Comparison of ENCODE assay signal across 12 cellular contexts in the genomic region with DNA sequence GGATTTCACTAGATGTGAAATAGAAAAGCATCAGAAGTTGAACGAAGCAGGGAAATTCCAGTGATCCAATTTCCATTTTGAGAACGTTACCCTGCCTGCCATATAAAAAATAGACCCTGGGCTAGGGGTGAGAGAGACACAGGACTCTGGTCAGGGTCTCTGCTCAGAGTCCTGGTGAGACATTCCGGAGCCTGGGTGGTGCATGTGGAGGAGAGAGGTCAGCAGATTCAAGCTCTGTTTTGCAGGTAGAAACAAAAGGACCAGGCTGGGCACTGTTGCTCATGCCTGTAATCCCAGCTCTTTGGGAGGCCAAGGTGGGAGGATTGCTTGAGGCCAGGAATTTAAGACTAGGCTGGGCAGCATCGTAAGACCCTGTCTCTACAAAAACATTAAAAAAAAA. TPM values are rescaled to one million over a fixed set of nuclear protein-coding genes. Genes with fewer than 3 reads are reported as not detected.
DNase-seq lines count a peak whose midpoint lies in the region; ATAC-seq and TF ChIP-seq lines count a peak whose summit lies in the region.
"Had no signal": no experiment of that assay in that cellular context is flagged by ENCODE, and none has a peak within 500 bp of the region (broad histone marks: within the 10 kb centered on the region; RNA-seq: fewer than 3 reads in every experiment).

No MANE protein-coding gene starts in this region.

- H3K9me3 ChIP-seq in Loucy (ENCODE audit: insufficient read depth, low read depth, low read length) (no peaks in the 10 kb centered on the region), ascending aorta (no peaks in the 10 kb centered on the region), subcutaneous abdominal adipose tissue (ENCODE audit: control insufficient read depth in 5 of 5, low read length in 5 of 5) (no peaks in the 10 kb centered on the region)

- H3K36me3 ChIP-seq in Loucy (ENCODE audit: insufficient read depth, low read length): no peaks in the 10 kb centered on the region
- H3K36me3 ChIP-seq in ascending aorta: no peaks in the 10 kb centered on the region
- H3K36me3 ChIP-seq in subcutaneous abdominal adipose tissue (ENCODE audit: control insufficient read depth in 5 of 5, insufficient read depth in 5 of 5, low read length in 5 of 5): no peaks in the 10 kb centered on the region

- H3F3A ChIP-seq in Loucy (ENCODE audit: low read depth): no peaks in the 10 kb centered on the region

- H2AFZ ChIP-seq in Loucy (ENCODE audit: low read length): no peak overlapping the region

- H3K27me3 Mint-ChIP-seq in mesothelial cell of epicardium (ENCODE audit: low read depth): no peaks in the 10 kb centered on the region
- H3K27me3 Mint-ChIP-seq: CD4-positive, CD25-positive, alpha-beta regulatory T cell had no signal

- peak overlapping the region; percentile 94 for H3K27ac Mint-ChIP-seq in mesothelial cell of epicardium

- H3K9me3 Mint-ChIP-seq in mesothelial cell of epicardium: no peaks in the 10 kb centered on the region
- H3K9me3 Mint-ChIP-seq: CD4-positive, CD25-positive, alpha-beta regulatory T cell had no signal

- intact Hi-C loops in ascending aorta (cut with DNase I): loop anchor here (2.0 to 5.0 kb wide), 5 partner anchors 14 to 388 kb away; partner anchors contain the start of genes KCNK15, OSER1 and SERINC3

- H4K20me1 ChIP-seq in Loucy (ENCODE audit: insufficient read depth, low read length, poor library complexity, severe bottlenecking): no peaks in the 10 kb centered on the region

- DNase-seq in ascending aorta (ENCODE audit: low spot score in 2 of 2) (no peak), mesothelial cell of epicardium (ENCODE audit: low spot score in 2 of 2, unreplicated experiment in 2 of 2) (no peak), RKO (ENCODE audit: low spot score) (no peak)
- DNase-seq: activated CD4-positive, alpha-beta T cell treated with anti-CD3 and anti-CD28 coated beads, Interleukin-2, amount 50 U/mL, for 1 hour; activated gamma-delta T cell treated with Interleukin-2 at 50 U/mL for 16 hours; CD4-positive, CD25-positive, alpha-beta regulatory T cell; NCI-H2081 treated with DMSO at 0.1 percent for 48 hours had no signal

- H3K4me3 Mint-ChIP-seq in mesothelial cell of epicardium: no peak overlapping the region
- H3K4me3 Mint-ChIP-seq: CD4-positive, CD25-positive, alpha-beta regulatory T cell had no signal

- H3K9me2 ChIP-seq in Loucy (replicated peaks; ENCODE audit: low read depth, low read length): no peaks in the 10 kb centered on the region

- H3K4me3 ChIP-seq in Loucy (ENCODE audit: low read length, poor library complexity, severe bottlenecking) (peak overlapping the region; percentile 71), ascending aorta (no peak overlapping the region), subcutaneous abdominal adipose tissue (ENCODE audit: low read depth in 1 of 5, low read length in 5 of 5) (peak overlapping the region in 2 of 5 donors; percentile 22 to 36)

- H3K4me2 ChIP-seq in Loucy (ENCODE audit: low read depth, low read length, poor library complexity, severe bottlenecking): peak overlapping the region; percentile 83

- peaks cover 10% of the 10 kb centered on the region for H3K36me3 Mint-ChIP-seq in mesothelial cell of epicardium
- H3K36me3 Mint-ChIP-seq: CD4-positive, CD25-positive, alpha-beta regulatory T cell had no signal

- H3K9ac ChIP-seq in Loucy (ENCODE audit: low read depth, low read length, poor library complexity, severe bottlenecking): peak overlapping the region; percentile 75
- H3K9ac ChIP-seq in subcutaneous abdominal adipose tissue (ENCODE audit: low read length in 5 of 5): peak overlapping the region in 2 of 5 donors; percentile 22 to 33

- peak overlapping the region; percentile 97 for H3K27ac ChIP-seq in ascending aorta
- peak overlapping the region; percentile 93 for H3K27ac ChIP-seq in subcutaneous abdominal adipose tissue (ENCODE audit: low read depth, low read length)

- H3K4me1 ChIP-seq in Loucy (ENCODE audit: insufficient read depth, low read length, poor library complexity, severe bottlenecking) (peaks cover 50% of the 10 kb centered on the region), ascending aorta (peaks cover 37 to 71% of the 10 kb centered on the region in 2 donors), subcutaneous abdominal adipose tissue (ENCODE audit: control insufficient read depth in 5 of 5, insufficient read depth in 5 of 5, low read length in 5 of 5) (peaks cover 17 to 79% (median 65%) of the 10 kb centered on the region in 5 donors)

- TF ChIP-seq CTCF in Loucy (conservative IDR thresholded peaks at IDR 0.05; ENCODE audit: low read length) (no peak), ascending aorta (IDR thresholded peaks at IDR 0.05) (no peak), mesothelial cell of epicardium (IDR thresholded peaks at IDR 0.05; ENCODE audit: unreplicated experiment) (no peak)

- H3K27me3 ChIP-seq in Loucy (ENCODE audit: insufficient read depth, low read length, poor library complexity, severe bottlenecking) (no peaks in the 10 kb centered on the region), ascending aorta (no peaks in the 10 kb centered on the region), subcutaneous abdominal adipose tissue (ENCODE audit: control insufficient read depth in 5 of 5, insufficient read depth in 4 of 5, low read length in 5 of 5) (no peaks in the 10 kb centered on the region)

- peaks cover 34% of the 10 kb centered on the region for H3K4me1 Mint-ChIP-seq in mesothelial cell of epicardium

- ATAC-seq in GM21447 (IDR thresholded peaks at IDR 0.05; ENCODE audit: unreplicated experiment) (no peak), GM18873 (IDR thresholded peaks at IDR 0.05; ENCODE audit: low FRiP score, unreplicated experiment) (no peak), GM18858 (IDR thresholded peaks at IDR 0.05; ENCODE audit: unreplicated experiment) (no peak)

- peaks cover 29% of the 10 kb centered on the region for H3K79me2 ChIP-seq in Loucy (ENCODE audit: insufficient read depth, low read length)

RNA-seq across cellular contexts. Expression of gene PKIG, which starts 17.9 kb away (rescaled TPM):
- 84.7 TPM for total RNA-seq in ascending aorta
- total RNA-seq in mesothelial cell of epicardium: 50.4 to 59.1 TPM (median 51.6 TPM) in 3 replicates

RNA-seq across cellular contexts. Expression of gene ADA, which starts 51.2 kb away (rescaled TPM):
- total RNA-seq in ascending aorta (0.75 TPM), mesothelial cell of epicardium (21.7 to 23.1 TPM (median 22.5 TPM) in 3 replicates)

Comparison
In these comparisons a context has a peak if more than half of its experiments do, and no peak if none do; other contexts are left out.
1. RNA of gene ADA, which starts 51.2 kb away (total RNA-seq): 21.7 to 23.1 TPM in mesothelial cell of epicardium; 0.75 TPM in ascending aorta (single experiment); every median in the first group is over 10 times any median in the second.